22 cellular contexts compared by ENCODE assay signal in genomic region chr3:15563190-15563589, GRCh38.
"Had no signal": no experiment of that assay in that cellular context is flagged by ENCODE, and none has a peak within 500 bp of the region (broad histone marks: within the 10 kb centered on the region; RNA-seq: fewer than 3 reads in every experiment).

No MANE protein-coding gene starts in this region.

- DNase-seq: activated CD4-positive, alpha-beta memory T cell treated with anti-CD3 and anti-CD28 coated beads, Interleukin-2, amount 10 ng/mL, durations not matched to agents 7 days and 5 days; activated CD4-positive, alpha-beta T cell treated with anti-CD3 and anti-CD28 coated beads for 4 hours; activated CD8-positive, alpha-beta memory T cell treated with anti-CD3 and anti-CD28 coated beads, Interleukin-2, amount 10 ng/mL, durations not matched to agents 7 days and 5 days; activated gamma-delta T cell; activated naive CD8-positive, alpha-beta T cell treated with anti-CD3 and anti-CD28 coated beads, Interleukin-2, amount 10 ng/mL, durations not matched to agents 7 days and 5 days; activated T-cell treated with anti-CD3 and anti-CD28 coated beads, Interleukin-2, amount 50 U/mL, for 1 hour; anterior cingulate cortex; caudate nucleus; effector memory CD8-positive, alpha-beta T cell; foreskin keratinocyte; hypothalamus; left lung; mammary epithelial cell; naive B cell; pancreas; stimulated activated CD4-positive, alpha-beta T cell treated with anti-CD3 and anti-CD28 coated beads, Interleukin-4, amount 100 ng/mL, for 24 hours; SW 1271 had no signal

- H3K4me3 ChIP-seq: left lung, mucosa of descending colon, pancreas, thoracic aorta had no signal

- H3K4me1 ChIP-seq: foreskin keratinocyte, left lung, pancreas had no signal

- H3K27me3 Mint-ChIP-seq: activated CD4-positive, alpha-beta memory T cell treated with anti-CD3 and anti-CD28 coated beads, Interleukin-2, amount 10 ng/mL, durations not matched to agents 7 days and 5 days; activated CD8-positive, alpha-beta memory T cell treated with anti-CD3 and anti-CD28 coated beads, Interleukin-2, amount 10 ng/mL, durations not matched to agents 7 days and 5 days; activated naive CD8-positive, alpha-beta T cell treated with anti-CD3 and anti-CD28 coated beads, Interleukin-2, amount 10 ng/mL, durations not matched to agents 7 days and 5 days; brain; effector memory CD8-positive, alpha-beta T cell; naive B cell; stimulated activated memory B cell treated with anti-CD40 and anti-IgM and Interleukin-4, amounts not matched to agents 10 μg/mL and 1 μg/mL and 100 μg/mL, for 72 hours had no signal

- H3K27ac ChIP-seq: foreskin keratinocyte, left lung, pancreas, thoracic aorta had no signal

- H3K27ac Mint-ChIP-seq: activated CD4-positive, alpha-beta memory T cell treated with anti-CD3 and anti-CD28 coated beads, Interleukin-2, amount 10 ng/mL, durations not matched to agents 7 days and 5 days; activated CD8-positive, alpha-beta memory T cell treated with anti-CD3 and anti-CD28 coated beads, Interleukin-2, amount 10 ng/mL, durations not matched to agents 7 days and 5 days; activated naive CD8-positive, alpha-beta T cell treated with anti-CD3 and anti-CD28 coated beads, Interleukin-2, amount 10 ng/mL, durations not matched to agents 7 days and 5 days; stimulated activated memory B cell treated with anti-CD40 and anti-IgM and Interleukin-4, amounts not matched to agents 10 μg/mL and 1 μg/mL and 100 μg/mL, for 72 hours had no signal

- H3K9me3 ChIP-seq: left lung, mucosa of descending colon, pancreas, thoracic aorta had no signal

- H3K9me3 Mint-ChIP-seq: activated CD4-positive, alpha-beta memory T cell treated with anti-CD3 and anti-CD28 coated beads, Interleukin-2, amount 10 ng/mL, durations not matched to agents 7 days and 5 days; brain; effector memory CD8-positive, alpha-beta T cell; naive B cell; stimulated activated memory B cell treated with anti-CD40 and anti-IgM and Interleukin-4, amounts not matched to agents 10 μg/mL and 1 μg/mL and 100 μg/mL, for 72 hours had no signal

- H3K4me1 Mint-ChIP-seq: brain; stimulated activated memory B cell treated with anti-CD40 and anti-IgM and Interleukin-4, amounts not matched to agents 10 μg/mL and 1 μg/mL and 100 μg/mL, for 72 hours had no signal

- ATAC-seq: activated CD8-positive, alpha-beta memory T cell treated with anti-CD3 and anti-CD28 coated beads, Interleukin-2, amount 10 ng/mL, durations not matched to agents 7 days and 5 days; effector memory CD8-positive, alpha-beta T cell; foreskin keratinocyte; left lung; pancreas; sciatic nerve; stimulated activated memory B cell treated with anti-CD40 and anti-IgM and Interleukin-4, amounts not matched to agents 10 μg/mL and 1 μg/mL and 100 μg/mL, for 72 hours had no signal

- H3K4me3 Mint-ChIP-seq: activated CD4-positive, alpha-beta memory T cell treated with anti-CD3 and anti-CD28 coated beads, Interleukin-2, amount 10 ng/mL, durations not matched to agents 7 days and 5 days; activated CD8-positive, alpha-beta memory T cell treated with anti-CD3 and anti-CD28 coated beads, Interleukin-2, amount 10 ng/mL, durations not matched to agents 7 days and 5 days; activated naive CD8-positive, alpha-beta T cell treated with anti-CD3 and anti-CD28 coated beads, Interleukin-2, amount 10 ng/mL, durations not matched to agents 7 days and 5 days; brain; effector memory CD8-positive, alpha-beta T cell; naive B cell; stimulated activated memory B cell treated with anti-CD40 and anti-IgM and Interleukin-4, amounts not matched to agents 10 μg/mL and 1 μg/mL and 100 μg/mL, for 72 hours had no signal

- H3K27me3 ChIP-seq: foreskin keratinocyte, left lung, pancreas had no signal
